ENCODE assay signal across 8 cellular contexts in the genomic region with DNA sequence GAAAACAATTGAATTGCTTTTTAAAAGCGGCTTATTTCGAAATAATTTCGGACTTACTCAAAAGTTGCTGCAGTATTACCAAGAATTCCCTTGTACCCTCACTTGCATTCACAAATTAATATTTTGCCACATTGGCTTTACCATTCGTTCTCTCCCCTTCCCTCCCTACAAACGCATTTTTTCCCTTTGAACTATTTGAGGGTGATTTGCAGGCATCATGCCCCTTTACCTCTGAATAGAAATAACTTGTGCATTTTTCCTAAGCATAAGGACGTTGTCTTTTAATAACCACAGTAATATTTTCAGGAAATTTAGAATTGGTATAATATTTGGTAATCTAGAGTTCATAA. TPM values are rescaled to one million over a fixed set of nuclear protein-coding genes. Genes with fewer than 3 reads are reported as not detected.
DNase-seq lines count a peak whose midpoint lies in the region.

No MANE protein-coding gene starts in this region.

- POLR2A ChIA-PET in activated CD4-positive, alpha-beta memory T cell treated with anti-CD3 and anti-CD28 coated beads, Interleukin-2, amount 10 ng/mL, durations not matched to agents 7 days and 5 days (lab: Charles Lee): interaction anchor here (1.7 kb wide), 1 partner anchor 176 kb away, joined by 4 read pairs; no protein-coding TSS in a partner anchor

- no peaks in the 10 kb centered on the region for H3K27me3 ChIP-seq in stomach smooth muscle (ENCODE audit: control insufficient read depth in 1 of 2, insufficient read depth in 2 of 2, low read length in 2 of 2)

- no peak overlapping the region for H3K27ac ChIP-seq in stomach smooth muscle (ENCODE audit: low read length)

- H3K4me1 Mint-ChIP-seq in activated CD4-positive, alpha-beta memory T cell treated with anti-CD3 and anti-CD28 coated beads, Interleukin-2, amount 10 ng/mL, durations not matched to agents 7 days and 5 days: peaks cover 30% of the 10 kb centered on the region

- H3K36me3 Mint-ChIP-seq in activated CD4-positive, alpha-beta memory T cell treated with anti-CD3 and anti-CD28 coated beads, Interleukin-2, amount 10 ng/mL, durations not matched to agents 7 days and 5 days (ENCODE audit: low read depth): peaks cover 39% of the 10 kb centered on the region

- H3K4me3 ChIP-seq in iPS-18c (ENCODE audit: insufficient read depth, low read depth, low read length) (peak overlapping the region; percentile 90), stomach smooth muscle (ENCODE audit: low read length in 2 of 2) (peak overlapping the region; percentile 87 to 93)

- DNase-seq in NCI-H82 (lab: John Stamatoyannopoulos, UW) (peak; percentile 37), NCI-H82 treated with DMSO at 0.1 percent for 48 hours (lab: John Stamatoyannopoulos, UW; ENCODE audit: unreplicated experiment) (no peak), NCI-H1694 treated with DMSO at 0.1 percent for 48 hours (lab: John Stamatoyannopoulos, UW) (no peak), posterior cingulate gyrus (no peak), NCI-H1930 (lab: John Stamatoyannopoulos, UW) (no peak)
- no peak for DNase-seq in activated CD4-positive, alpha-beta memory T cell treated with anti-CD3 and anti-CD28 coated beads, Interleukin-2, amount 10 ng/mL, durations not matched to agents 7 days and 5 days

- H3K4me1 ChIP-seq in stomach smooth muscle (ENCODE audit: control insufficient read depth, insufficient read depth, low read length): peaks cover 4% of the 10 kb centered on the region

- no peaks in the 10 kb centered on the region for H3K9me3 Mint-ChIP-seq in activated CD4-positive, alpha-beta memory T cell treated with anti-CD3 and anti-CD28 coated beads, Interleukin-2, amount 10 ng/mL, durations not matched to agents 7 days and 5 days

- H3K9me3 ChIP-seq in iPS-18c (ENCODE audit: control insufficient read depth, insufficient read depth, low read length): no peaks in the 10 kb centered on the region
- no peaks in the 10 kb centered on the region for H3K9me3 ChIP-seq in stomach smooth muscle (ENCODE audit: control insufficient read depth in 2 of 2, low read length in 2 of 2)

- peak overlapping the region; percentile 50 for H3K27ac Mint-ChIP-seq in activated CD4-positive, alpha-beta memory T cell treated with anti-CD3 and anti-CD28 coated beads, Interleukin-2, amount 10 ng/mL, durations not matched to agents 7 days and 5 days

- H3K27me3 Mint-ChIP-seq in activated CD4-positive, alpha-beta memory T cell treated with anti-CD3 and anti-CD28 coated beads, Interleukin-2, amount 10 ng/mL, durations not matched to agents 7 days and 5 days: no peaks in the 10 kb centered on the region

- peak overlapping the region; percentile 76 for H3K4me3 Mint-ChIP-seq in activated CD4-positive, alpha-beta memory T cell treated with anti-CD3 and anti-CD28 coated beads, Interleukin-2, amount 10 ng/mL, durations not matched to agents 7 days and 5 days

- intact Hi-C loops in posterior cingulate gyrus (cut with DNase I): no loop called here

- peaks cover 8 to 15% of the 10 kb centered on the region in 2 donors for H3K36me3 ChIP-seq in stomach smooth muscle (ENCODE audit: control insufficient read depth in 2 of 2, insufficient read depth in 2 of 2, low read length in 2 of 2)

- H3K9ac ChIP-seq in stomach smooth muscle (ENCODE audit: low read length in 2 of 2): peak overlapping the region in 1 of 2 donors; percentile 73

- CTCF ChIA-PET in activated CD4-positive, alpha-beta memory T cell treated with anti-CD3 and anti-CD28 coated beads, Interleukin-2, amount 10 ng/mL, durations not matched to agents 7 days and 5 days (lab: Charles Lee): no interaction called here

RNA-seq across cellular contexts. Expression of a gene that starts 0.6 kb away (rescaled TPM):
- 1 to 10 TPM; 7.7 to 9.1 TPM for total RNA-seq in activated CD4-positive, alpha-beta memory T cell treated with anti-CD3 and anti-CD28 coated beads, Interleukin-2, amount 10 ng/mL, durations not matched to agents 7 days and 5 days
